Comparison of ENCODE assay signal across 22 cellular contexts in genomic region chrX:38975368-38975767, GRCh38.
"Had no signal": no experiment of that assay in that cellular context is flagged by ENCODE, and none has a peak within 500 bp of the region (broad histone marks: within the 10 kb centered on the region; RNA-seq: fewer than 3 reads in every experiment).

No MANE protein-coding gene starts in this region.

- FAIRE-seq: endothelial cell of umbilical vein, frontal cortex had no signal

- H3K27ac ChIP-seq: coronary artery, heart left ventricle, sigmoid colon, skin epidermis, testis, transverse colon had no signal

- H3K27ac Mint-ChIP-seq: endodermal cell; naive thymus-derived CD4-positive, alpha-beta T cell; nephron progenitor cell; stimulated activated naive B cell treated with anti-CD40 and anti-IgM and Interleukin-4, amounts not matched to agents 10 μg/mL and 1 μg/mL and 100 μg/mL, for 72 hours; stimulated activated naive CD8-positive, alpha-beta T cell treated with anti-CD3 and anti-CD28 coated beads, Interleukin-15, amount 100 ng/mL, for 72 hours had no signal

- H3K4me1 ChIP-seq: sigmoid colon, testis, transverse colon had no signal

- H3K4me1 Mint-ChIP-seq: endodermal cell; naive thymus-derived CD4-positive, alpha-beta T cell; nephron progenitor cell; stimulated activated naive B cell treated with anti-CD40 and anti-IgM and Interleukin-4, amounts not matched to agents 10 μg/mL and 1 μg/mL and 100 μg/mL, for 72 hours had no signal

- H3K4me3 ChIP-seq: coronary artery, heart left ventricle, lung, sigmoid colon, skin epidermis, testis, transverse colon had no signal

- H3K36me3 Mint-ChIP-seq: naive thymus-derived CD4-positive, alpha-beta T cell; stimulated activated naive B cell treated with anti-CD40 and anti-IgM and Interleukin-4, amounts not matched to agents 10 μg/mL and 1 μg/mL and 100 μg/mL, for 72 hours had no signal

- H3K9me3 Mint-ChIP-seq: stimulated activated naive CD8-positive, alpha-beta T cell treated with anti-CD3 and anti-CD28 coated beads, Interleukin-15, amount 100 ng/mL, for 72 hours had no signal

- ATAC-seq: esophagus mucosa; left colon; naive thymus-derived CD4-positive, alpha-beta T cell; stimulated activated naive B cell treated with anti-CD40 and anti-IgM and Interleukin-4, amounts not matched to agents 10 μg/mL and 1 μg/mL and 100 μg/mL, for 72 hours; stimulated activated naive CD8-positive, alpha-beta T cell treated with anti-CD3 and anti-CD28 coated beads, Interleukin-15, amount 100 ng/mL, for 72 hours had no signal

- H3K27me3 Mint-ChIP-seq: naive thymus-derived CD4-positive, alpha-beta T cell; stimulated activated naive CD8-positive, alpha-beta T cell treated with anti-CD3 and anti-CD28 coated beads, Interleukin-15, amount 100 ng/mL, for 72 hours had no signal

- H3K4me3 Mint-ChIP-seq: endodermal cell; naive thymus-derived CD4-positive, alpha-beta T cell; nephron progenitor cell; stimulated activated naive B cell treated with anti-CD40 and anti-IgM and Interleukin-4, amounts not matched to agents 10 μg/mL and 1 μg/mL and 100 μg/mL, for 72 hours; stimulated activated naive CD8-positive, alpha-beta T cell treated with anti-CD3 and anti-CD28 coated beads, Interleukin-15, amount 100 ng/mL, for 72 hours had no signal

- H3K27me3 ChIP-seq: sigmoid colon, testis, transverse colon had no signal

- DNase-seq: effector CD4-positive, alpha-beta T cell; endodermal cell; heart left ventricle; hippocampal formation; left colon; left ventricle myocardium superior; naive thymus-derived CD4-positive, alpha-beta T cell; nephron progenitor cell; posterior cingulate gyrus; sigmoid colon; stimulated activated CD4-positive, alpha-beta T cell treated with anti-CD3 and anti-CD28 coated beads, Interleukin-2, amount 100 ng/mL, for 24 hours; stimulated activated CD4-positive, alpha-beta T cell treated with anti-CD3 and anti-CD28 coated beads, Interleukin-4, amount 100 ng/mL, for 4 hours; stimulated activated naive B cell treated with anti-CD40 and anti-IgM and Interleukin-4, amounts not matched to agents 10 μg/mL and 1 μg/mL and 100 μg/mL, for 72 hours; stimulated activated naive CD8-positive, alpha-beta T cell treated with anti-CD3 and anti-CD28 coated beads, Interleukin-15, amount 100 ng/mL, for 72 hours; testis; transverse colon had no signal

- H3K9me3 ChIP-seq: heart left ventricle, sigmoid colon, testis, transverse colon had no signal

- H3K36me3 ChIP-seq: heart left ventricle, sigmoid colon, transverse colon had no signal
